ENCODE assay signal across 21 cellular contexts in genomic region chr2:11285499-11285898, GRCh38.
"Had no signal": no experiment of that assay in that cellular context is flagged by ENCODE, and none has a peak within 500 bp of the region (broad histone marks: within the 10 kb centered on the region; RNA-seq: fewer than 3 reads in every experiment).

No MANE protein-coding gene starts in this region.

- H3K27me3 ChIP-seq: MG63, SJSA1 had no signal

- H3K27ac ChIP-seq: SJSA1 had no signal

- H3K4me3 ChIP-seq: MG63, SJSA1, SK-N-MC had no signal

- DNase-seq: IMR-90, Karpas-422, KG1, MG63, NCI-H1092, NCI-H1105 treated with DMSO at 0.1 percent for 48 hours, NCI-H1417 treated with DMSO at 0.1 percent for 48 hours, NCI-H146, NCI-H1694 treated with DMSO at 0.1 percent for 48 hours, NCI-H1930, NCI-H2081, NCI-H2107, NCI-H2227 treated with DMSO at 0.1 percent for 48 hours, NCI-H524, NCI-H526 treated with DMSO at 0.1 percent for 48 hours, NCI-H774, Right ventricle myocardium superior, RPMI8226, SIG-M5 had no signal

- H3K9me3 ChIP-seq: MG63, SJSA1 had no signal

- H3K4me1 ChIP-seq: SJSA1 had no signal
